22 cellular contexts compared by ENCODE assay signal in the genomic region with DNA sequence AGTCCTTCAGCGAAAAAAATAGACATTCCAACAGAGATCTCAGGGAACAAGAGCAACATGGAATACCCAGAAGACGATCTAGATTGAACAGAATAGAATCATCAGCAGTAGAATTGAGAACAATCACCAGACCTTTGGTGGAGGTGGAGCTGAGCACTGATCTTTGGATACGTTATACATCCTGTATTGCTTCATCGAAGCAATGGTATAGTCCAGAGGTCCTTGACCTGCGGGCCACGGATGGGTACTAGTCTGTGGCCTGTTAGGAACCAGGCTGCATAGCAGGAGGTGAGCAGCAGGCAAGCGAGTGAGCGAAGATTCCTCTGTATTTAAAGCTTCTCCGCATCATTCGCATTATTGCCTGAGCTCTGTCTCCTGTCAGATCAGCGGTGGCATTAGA. TPM values are rescaled to one million over a fixed set of nuclear protein-coding genes. Genes with fewer than 3 reads are reported as not detected.
A peak's percentile ranks its signal among the peaks of the same experiment; 100 is the strongest.
DNase-seq lines count a peak whose midpoint lies in the region; ATAC-seq, FAIRE-seq and TF ChIP-seq lines count a peak whose summit lies in the region.
"Had no signal": no experiment of that assay in that cellular context is flagged by ENCODE, and none has a peak within 500 bp of the region (broad histone marks: within the 10 kb centered on the region; RNA-seq: fewer than 3 reads in every experiment).

No MANE protein-coding gene starts in this region.

- TF ChIP-seq EP300 in HepG2 (IDR thresholded peaks at IDR 0.05; ENCODE audit: low read depth in 2 of 2, low read length in 2 of 2) (no peak), HepG2 (CRISPR knock-in tag; IDR thresholded peaks at IDR 0.05; ENCODE audit: borderline replicate concordance) (no peak)

- H3K79me2 ChIP-seq in HepG2 (ENCODE audit: insufficient read depth, low read length): no peaks in the 10 kb centered on the region

- no peaks in the 10 kb centered on the region for H3K36me3 ChIP-seq in HepG2 (replicated peaks in 1 of 2; ENCODE audit: control insufficient read depth in 1 of 2, insufficient read depth in 2 of 2, low read length in 2 of 2)
- no peaks in the 10 kb centered on the region for H3K36me3 ChIP-seq in right lobe of liver
- H3K36me3 ChIP-seq: BE2C, BLaER1 had no signal

- DNase-seq in HepG2 (ENCODE audit: low spot score) (peak; percentile 33), right lobe of liver (no peak), left colon (no peak), C1 segment of cervical spinal cord (lab: John Stamatoyannopoulos, UW) (no peak)
- DNase-seq: 8988T; ACHN; BE2C; Caco-2; Calu3; CD4-positive, alpha-beta T cell; CD8-positive, alpha-beta T cell; DMS79 treated with DMSO at 0.1 percent for 48 hours; GF-D8 had no signal

- H3K9me3 ChIP-seq in HepG2 (ENCODE audit: low read length) (no peaks in the 10 kb centered on the region), right lobe of liver (no peaks in the 10 kb centered on the region)
- H3K9me3 ChIP-seq: BE2C, BLaER1, Caco-2 had no signal

- BruUV-seq in HepG2 (replicated peaks; lab: Mats Ljungman, UMichigan): no TSS peak

- in situ Hi-C loops in HepG2 (cut with HindIII; ENCODE audit: extremely low pct_ligation_motif_present, low pct_unique_long_range_greater_than_20kb): no loop called here

- H3K9ac ChIP-seq in HepG2 (ENCODE audit: insufficient read depth, low read depth, low read length): no peak overlapping the region
- H3K9ac ChIP-seq: BLaER1 had no signal

- H3K4me3 ChIP-seq in HepG2 (replicated peaks in 1 of 3; ENCODE audit: insufficient read depth in 1 of 3, low read depth in 2 of 3, low read length in 3 of 3) (no peak overlapping the region), right lobe of liver (no peak overlapping the region)
- H3K4me3 ChIP-seq: BLaER1 had no signal

- H3K27me3 Mint-ChIP-seq in nephron (ENCODE audit: low read depth): peaks cover 9% of the 10 kb centered on the region

- H3K4me1 ChIP-seq in HepG2 (ENCODE audit: insufficient read depth, low read length) (no peaks in the 10 kb centered on the region), right lobe of liver (no peaks in the 10 kb centered on the region)
- H3K4me1 ChIP-seq: BLaER1, Caco-2 had no signal

- H3K9me3 Mint-ChIP-seq in nephron: no peaks in the 10 kb centered on the region
- H3K9me3 Mint-ChIP-seq: CD4-positive, alpha-beta T cell; CD8-positive, alpha-beta T cell had no signal

- ATAC-seq in HepG2: peak; percentile 89
- ATAC-seq in right lobe of liver: no peak
- ATAC-seq in left colon: no peak
- ATAC-seq: CD8-positive, alpha-beta T cell had no signal

- POLR2A ChIA-PET in HepG2 (lab: Yijun Ruan, JAX): no interaction called here

- H3K4me2 ChIP-seq in HepG2 (ENCODE audit: low read depth, low read length): no peak overlapping the region
- H3K4me2 ChIP-seq: BLaER1 had no signal

- H3K27me3 ChIP-seq in HepG2 (ENCODE audit: control insufficient read depth in 1 of 2, insufficient read depth in 2 of 2, low read length in 2 of 2) (peaks cover 1 to 20% of the 10 kb centered on the region in 2 experiments; a peak in 2 of 5 replicates), right lobe of liver (no peaks in the 10 kb centered on the region)
- H3K27me3 ChIP-seq: BE2C, BLaER1 had no signal

- H3K4me1 Mint-ChIP-seq in nephron: peaks cover 53% of the 10 kb centered on the region

- CTCF ChIA-PET in HepG2 (lab: Yijun Ruan, JAX; ENCODE audit: low intra/inter-chr PET ratio, low total read pairs): no interaction called here

- no peak for TF ChIP-seq RAD21 in HepG2 (CRISPR knock-in tag; IDR thresholded peaks at IDR 0.05)

- 49% methylated on average over 7 of the region's 11 CpGs for WGBS in HepG2 (ENCODE audit: low lambda C conversion rate)
- 63% methylated on average over 6 of the region's 11 CpGs for WGBS in right lobe of liver (ENCODE audit: insufficient coverage, low coverage, low lambda C conversion rate, missing lambda C conversion rate)

- FAIRE-seq in HepG2 (lab: Jason Lieb, UNC): no peak
- FAIRE-seq: A204.1, D721Med, G401.6, GM12891, GM19239 had no signal

- H4K20me1 ChIP-seq in HepG2 (ENCODE audit: insufficient read depth, low read length): no peaks in the 10 kb centered on the region
- H4K20me1 ChIP-seq: BLaER1 had no signal

- intact Hi-C loops in HepG2 (cut with micrococcal nuclease; ENCODE audit: unreplicated experiment) (no loop called here), right lobe of liver (cut with DNase I) (no loop called here), left colon (cut with DNase I, micrococcal nuclease) (no loop called here)

- no peak overlapping the region for H3K27ac ChIP-seq in HepG2 (ENCODE audit: extremely low read length, insufficient read depth, low read length)
- no peak overlapping the region for H3K27ac ChIP-seq in right lobe of liver
- H3K27ac ChIP-seq: BLaER1, C4-2B had no signal

- no peak overlapping the region for H3K4me3 Mint-ChIP-seq in nephron
- H3K4me3 Mint-ChIP-seq: CD4-positive, alpha-beta T cell; CD8-positive, alpha-beta T cell had no signal

- TF ChIP-seq CTCF in HepG2 (CRISPR knock-in tag; IDR thresholded peaks at IDR 0.05) (no peak), right lobe of liver (IDR thresholded peaks at IDR 0.05) (no peak), nephron (IDR thresholded peaks at IDR 0.05; ENCODE audit: unreplicated experiment in 3 of 3) (no peak)

- H3K27ac Mint-ChIP-seq in nephron: peak overlapping the region in 2 of 3 experiments; percentile 8 to 21
- H3K27ac Mint-ChIP-seq: CD4-positive, alpha-beta T cell; CD8-positive, alpha-beta T cell had no signal

- H3K36me3 Mint-ChIP-seq in nephron (ENCODE audit: low read depth): no peaks in the 10 kb centered on the region
- H3K36me3 Mint-ChIP-seq: CD8-positive, alpha-beta T cell had no signal

- H2AFZ ChIP-seq in HepG2 (ENCODE audit: low read length): no peak overlapping the region

- TF ChIP-seq POLR2A in HepG2 (IDR thresholded peaks at IDR 0.05; ENCODE audit: insufficient read depth in 1 of 2, low read depth in 2 of 2, low read length in 2 of 2): no peak
- no peak for TF ChIP-seq POLR2A in right lobe of liver (IDR thresholded peaks at IDR 0.05)

RNA-seq across cellular contexts. Expression of gene LRRC55, which starts 17.6 kb away (rescaled TPM):
- not detected in 2 replicates for total RNA-seq in HepG2 (2016; rRNA removed; fragmentation: Illumina TruSeq; extraction: Trizol)
- not detected in 2 replicates for total RNA-seq in HepG2 (2016; cell fraction: cytosol; rRNA removed; fragmentation: Illumina TruSeq; extraction: Trizol; ENCODE audit: low read depth)
- not detected in 2 replicates for total RNA-seq in HepG2 (2016; cell fraction: insoluble cytoplasmic fraction; rRNA removed; fragmentation: Illumina TruSeq; extraction: Trizol)
- total RNA-seq in HepG2 (2016; cell fraction: membrane; rRNA removed; fragmentation: Illumina TruSeq; extraction: Trizol): not detected in 2 replicates
- total RNA-seq in HepG2 (2016; cell fraction: nucleus; rRNA removed; fragmentation: Illumina TruSeq; extraction: Trizol): not detected in 2 replicates
- polyA plus RNA-seq in HepG2 (2011; rRNA removed): not detected in 2 replicates
- polyA plus RNA-seq in HepG2 (2011; cell fraction: cytosol; rRNA removed): not detected in 2 replicates
- polyA plus RNA-seq in HepG2 (2011; cell fraction: nucleus; rRNA removed): not detected in 2 replicates
- polyA plus RNA-seq in HepG2 (2012): not detected in 2 replicates
- not detected in 2 replicates for polyA plus RNA-seq in HepG2 (2016; cell fraction: cytosol; fragmentation: Illumina TruSeq; extraction: Trizol; ENCODE audit: low read depth)
- not detected in 2 replicates for polyA plus RNA-seq in HepG2 (2016; cell fraction: insoluble cytoplasmic fraction; fragmentation: Illumina TruSeq; extraction: Trizol; ENCODE audit: low read depth)
- polyA plus RNA-seq in HepG2 (2016; cell fraction: membrane; fragmentation: Illumina TruSeq; extraction: Trizol; ENCODE audit: low read depth): not detected in 2 replicates
- not detected in 2 replicates for polyA plus RNA-seq in HepG2 (2016; cell fraction: nucleus; fragmentation: Illumina TruSeq; extraction: Trizol; ENCODE audit: insufficient read depth, low read depth)
- polyA minus RNA-seq in HepG2 (2011; rRNA and poly(A)+ RNA removed; ENCODE audit: low replicate concordance): not detected in 2 replicates
- polyA minus RNA-seq in HepG2 (2011; cell fraction: cytosol; rRNA and poly(A)+ RNA removed): not detected in 2 replicates
- polyA minus RNA-seq in HepG2 (2011; cell fraction: nucleus; rRNA and poly(A)+ RNA removed): not detected in 2 replicates
- under 1 TPM in 5 of 6 experiments, not detected in 1; 0.06 to 0.71 (median 0.13) TPM for total RNA-seq in right lobe of liver
- under 1 TPM; 0.09 to 0.45 TPM for total RNA-seq in left colon
- total RNA-seq: Caco-2; Calu3; CD4-positive, alpha-beta T cell; CD8-positive, alpha-beta T cell had no signal
- polyA plus RNA-seq: AG04450 had no signal

RNA-seq across cellular contexts. Expression of gene APLNR, which starts 37.7 kb away (rescaled TPM):
- total RNA-seq in HepG2 (2016; rRNA removed; fragmentation: Illumina TruSeq; extraction: Trizol): not detected in 2 replicates
- total RNA-seq in HepG2 (2016; cell fraction: cytosol; rRNA removed; fragmentation: Illumina TruSeq; extraction: Trizol; ENCODE audit: low read depth): not detected in 2 replicates
- total RNA-seq in HepG2 (2016; cell fraction: insoluble cytoplasmic fraction; rRNA removed; fragmentation: Illumina TruSeq; extraction: Trizol): not detected in 2 replicates
- total RNA-seq in HepG2 (2016; cell fraction: membrane; rRNA removed; fragmentation: Illumina TruSeq; extraction: Trizol): not detected in 2 replicates
- not detected in 2 replicates for total RNA-seq in HepG2 (2016; cell fraction: nucleus; rRNA removed; fragmentation: Illumina TruSeq; extraction: Trizol)
- not detected in 2 replicates for polyA plus RNA-seq in HepG2 (2011; rRNA removed)
- polyA plus RNA-seq in HepG2 (2011; cell fraction: cytosol; rRNA removed): not detected in 2 replicates
- not detected in 2 replicates for polyA plus RNA-seq in HepG2 (2011; cell fraction: nucleus; rRNA removed)
- not detected in 2 replicates for polyA plus RNA-seq in HepG2 (2012)
- not detected in 2 replicates for polyA plus RNA-seq in HepG2 (2016; cell fraction: cytosol; fragmentation: Illumina TruSeq; extraction: Trizol; ENCODE audit: low read depth)
- polyA plus RNA-seq in HepG2 (2016; cell fraction: insoluble cytoplasmic fraction; fragmentation: Illumina TruSeq; extraction: Trizol; ENCODE audit: low read depth): not detected in 2 replicates
- polyA plus RNA-seq in HepG2 (2016; cell fraction: membrane; fragmentation: Illumina TruSeq; extraction: Trizol; ENCODE audit: low read depth): not detected in 2 replicates
- not detected in 2 replicates for polyA plus RNA-seq in HepG2 (2016; cell fraction: nucleus; fragmentation: Illumina TruSeq; extraction: Trizol; ENCODE audit: insufficient read depth, low read depth)
- polyA minus RNA-seq in HepG2 (2011; rRNA and poly(A)+ RNA removed; ENCODE audit: low replicate concordance): 0.05 TPM in 1 of 2 replicates, not detected in the other
- polyA minus RNA-seq in HepG2 (2011; cell fraction: cytosol; rRNA and poly(A)+ RNA removed): not detected in 2 replicates
- not detected in 2 replicates for polyA minus RNA-seq in HepG2 (2011; cell fraction: nucleus; rRNA and poly(A)+ RNA removed)
- total RNA-seq in right lobe of liver: 1 to 10 TPM; 1.1 to 3.6 (median 2.1) TPM
- total RNA-seq in left colon: 1 to 10 TPM; 3.5 to 3.6 TPM
- total RNA-seq: Caco-2; Calu3; CD4-positive, alpha-beta T cell; CD8-positive, alpha-beta T cell had no signal
- polyA plus RNA-seq: AG04450 had no signal
